ENCODE assay signal across 8 cellular contexts in genomic region chr17:75843577-75844529, GRCh38. TPM values are rescaled to one million over a fixed set of nuclear protein-coding genes. Genes with fewer than 3 reads are reported as not detected.
DNase-seq lines count a peak whose midpoint lies in the region; ATAC-seq and TF ChIP-seq lines count a peak whose summit lies in the region.

Gene UNC13D, minus strand, starts transcription at chr17:75844404. Its CDS starts 67 bp downstream, at chr17:75844337.

- H3K4me1 ChIP-seq in CD4-positive, alpha-beta memory T cell (ENCODE audit: insufficient read depth, low read length), result peaks cover 44% of the 10 kb centered on the region
- H3K4me1 ChIP-seq in effector memory CD4-positive, alpha-beta T cell (ENCODE audit: control insufficient read depth, insufficient read depth, low read length, poor library complexity, severe bottlenecking), result peaks cover 37% of the 10 kb centered on the region

- CTCF ChIA-PET in CD4-positive, alpha-beta memory T cell (lab: Charles Lee; ENCODE audit: partially characterized antibody), result interaction anchor here (0.6 to 6.8 kb wide), 16 partner anchors 8 to 95 kb away, joined by 3 to 46 read pairs (median 6); partner anchors contain the start of genes GALK1, TRIM65, UNK and WBP2

- no peaks in the 10 kb centered on the region for H3K9me3 ChIP-seq in CD4-positive, alpha-beta memory T cell (ENCODE audit: control insufficient read depth in 1 of 2, low read length in 2 of 2)
- H3K9me3 ChIP-seq in effector memory CD4-positive, alpha-beta T cell (ENCODE audit: control insufficient read depth, low read length), result no peaks in the 10 kb centered on the region

- H3K27ac Mint-ChIP-seq in CD4-positive, alpha-beta memory T cell, result peak within 1 kb of the TSS; percentile 90 to 96 (median 95)
- peak within 1 kb of the TSS; percentile 97 for H3K27ac Mint-ChIP-seq in activated CD4-positive, alpha-beta T cell treated with anti-CD3 and anti-CD28 coated beads, Interleukin-2, amount 10 ng/mL, durations not matched to agents 24 days and 14 days

- H3K4me3 Mint-ChIP-seq in CD4-positive, alpha-beta memory T cell, result peak within 1 kb of the TSS; percentile 91 to 97 (median 94)
- H3K4me3 Mint-ChIP-seq in activated CD4-positive, alpha-beta T cell treated with anti-CD3 and anti-CD28 coated beads, Interleukin-2, amount 10 ng/mL, durations not matched to agents 24 days and 14 days, result peak within 1 kb of the TSS; percentile 89

- peak within 1 kb of the TSS; percentile 90 for H3K27ac ChIP-seq in CD4-positive, alpha-beta memory T cell (ENCODE audit: low read depth, low read length)
- peak within 1 kb of the TSS; percentile 91 for H3K27ac ChIP-seq in effector memory CD4-positive, alpha-beta T cell (ENCODE audit: insufficient read depth, low read length, poor library complexity, severe bottlenecking)

- intact Hi-C loops in CD4-positive, alpha-beta memory T cell (cut with micrococcal nuclease), result loop anchor here (1.0 kb wide), 3 partner anchors 11 to 32 kb away; partner anchors contain the start of gene WBP2
- intact Hi-C loops in activated CD4-positive, alpha-beta T cell treated with anti-CD3 and anti-CD28 coated beads, Interleukin-2, amount 10 ng/mL, durations not matched to agents 24 days and 14 days (cut with micrococcal nuclease), result loop anchor here (1.0 to 2.0 kb wide), 3 partner anchors 11 to 65 kb away; partner anchors contain the start of gene WBP2

- peaks cover 35% of the 10 kb centered on the region for H3K36me3 ChIP-seq in CD4-positive, alpha-beta memory T cell (ENCODE audit: insufficient read depth, low read length)
- H3K36me3 ChIP-seq in effector memory CD4-positive, alpha-beta T cell (ENCODE audit: control insufficient read depth, insufficient read depth, low read length), result peaks cover 44% of the 10 kb centered on the region

- H3K27me3 Mint-ChIP-seq in CD4-positive, alpha-beta memory T cell, result no peaks in the 10 kb centered on the region
- no peaks in the 10 kb centered on the region for H3K27me3 Mint-ChIP-seq in activated CD4-positive, alpha-beta T cell treated with anti-CD3 and anti-CD28 coated beads, Interleukin-2, amount 10 ng/mL, durations not matched to agents 24 days and 14 days

- no peaks in the 10 kb centered on the region for H3K9me3 Mint-ChIP-seq in CD4-positive, alpha-beta memory T cell
- no peaks in the 10 kb centered on the region for H3K9me3 Mint-ChIP-seq in activated CD4-positive, alpha-beta T cell treated with anti-CD3 and anti-CD28 coated beads, Interleukin-2, amount 10 ng/mL, durations not matched to agents 24 days and 14 days

- no peaks in the 10 kb centered on the region for H3K27me3 ChIP-seq in CD4-positive, alpha-beta memory T cell (ENCODE audit: insufficient read depth, low read length)
- no peaks in the 10 kb centered on the region for H3K27me3 ChIP-seq in effector memory CD4-positive, alpha-beta T cell (replicated peaks; ENCODE audit: control insufficient read depth, insufficient read depth, low read length, poor library complexity, severe bottlenecking)

- peaks cover 5 to 39% (median 19%) of the 10 kb centered on the region in 4 donors for H3K4me1 Mint-ChIP-seq in CD4-positive, alpha-beta memory T cell
- H3K4me1 Mint-ChIP-seq in activated CD4-positive, alpha-beta T cell treated with anti-CD3 and anti-CD28 coated beads, Interleukin-2, amount 10 ng/mL, durations not matched to agents 24 days and 14 days, result peaks cover 18% of the 10 kb centered on the region

- peaks cover 17 to 45% of the 10 kb centered on the region in 2 donors for H3K36me3 Mint-ChIP-seq in CD4-positive, alpha-beta memory T cell
- peaks cover 32% of the 10 kb centered on the region for H3K36me3 Mint-ChIP-seq in activated CD4-positive, alpha-beta T cell treated with anti-CD3 and anti-CD28 coated beads, Interleukin-2, amount 10 ng/mL, durations not matched to agents 24 days and 14 days (ENCODE audit: low read depth)

- DNase-seq in CD4-positive, alpha-beta memory T cell, result peak; percentile 61 to 80 (median 65)
- peak in 71 of 76 experiments; percentile 28 to 89 (median 62) for DNase-seq in HUDEP-2 (lab: John Stamatoyannopoulos, UW; ENCODE audit: unreplicated experiment in 76 of 76)
- peak; percentile 89 for DNase-seq in activated CD4-positive, alpha-beta T cell treated with anti-CD3 and anti-CD28 coated beads, Interleukin-2, amount 10 ng/mL, durations not matched to agents 24 days and 14 days
- DNase-seq in effector memory CD4-positive, alpha-beta T cell, result peak; percentile 46 to 55 (median 50)
- no peak for DNase-seq in omental fat pad (ENCODE audit: low spot score)
- DNase-seq in hippocampal formation (lab: John Stamatoyannopoulos, UW), result no peak
- DNase-seq in OCI-M2 (lab: John Stamatoyannopoulos, UW; ENCODE audit: unreplicated experiment), result no peak

- POLR2A ChIA-PET in CD4-positive, alpha-beta memory T cell (lab: Charles Lee; ENCODE audit: partially characterized antibody), result interaction anchor here (0.7 to 26.2 kb wide), 20 partner anchors 9 to 421 kb away, joined by 3 to 563 read pairs (median 4); partner anchors contain the start of genes FBF1, GALK1, MRPL38 and SMIM5

- H3K4me3 ChIP-seq in CD4-positive, alpha-beta memory T cell (ENCODE audit: low read length in 2 of 2), result peak within 1 kb of the TSS; percentile 90 to 91
- H3K4me3 ChIP-seq in effector memory CD4-positive, alpha-beta T cell (ENCODE audit: insufficient read depth, low read depth, low read length, poor library complexity, severe bottlenecking), result peak within 1 kb of the TSS; percentile 93

- ATAC-seq in omental fat pad (ENCODE audit: low FRiP score) (peak; percentile 2), HG03520 (IDR thresholded peaks at IDR 0.05; ENCODE audit: unreplicated experiment) (no peak)

- no peak for TF ChIP-seq CTCF in omental fat pad (IDR thresholded peaks at IDR 0.05)

RNA-seq across cellular contexts. Expression of gene UNC13D, which starts in this region (rescaled TPM):
- total RNA-seq in CD4-positive, alpha-beta memory T cell, result 100 to 1,000 TPM; 161 to 171 TPM
- polyA plus RNA-seq in CD4-positive, alpha-beta memory T cell, result 10 to 100 TPM; 39.6 to 78.9 TPM
- 158 and 161 TPM in 2 replicates for total RNA-seq in activated CD4-positive, alpha-beta T cell treated with anti-CD3 and anti-CD28 coated beads, Interleukin-2, amount 10 ng/mL, durations not matched to agents 24 days and 14 days
- 10 to 100 TPM in 2 of 4 donors, 1 to 10 TPM in 2; 3.2 to 27.1 (median 8.2) TPM for total RNA-seq in omental fat pad

Comparison
In these comparisons a context has a peak if more than half of its experiments do, and no peak if none do; other contexts are left out.
1. DNase-seq: peak in CD4-positive, alpha-beta memory T cell (5 of 5), HUDEP-2 (71 of 76), activated CD4-positive, alpha-beta T cell treated with anti-CD3 and anti-CD28 coated beads, Interleukin-2, amount 10 ng/mL, durations not matched to agents 24 days and 14 days (single experiment) and effector memory CD4-positive, alpha-beta T cell (3 of 3); none in omental fat pad (single experiment), hippocampal formation (0 of 2) and OCI-M2 (single experiment).